ENCODE assay signal across 8 cellular contexts in genomic region chr3:8503871-8504610, GRCh38. TPM values are rescaled to one million over a fixed set of nuclear protein-coding genes. Genes with fewer than 3 reads are reported as not detected.
DNase-seq lines count a peak whose midpoint lies in the region; ATAC-seq and TF ChIP-seq lines count a peak whose summit lies in the region.

No MANE protein-coding gene starts in this region.

- H3K4me3 ChIP-seq in heart right ventricle (peak overlapping the region in 9 of 10 donors; percentile 3 to 55 (median 47)), RWPE2 (ENCODE audit: severe bottlenecking) (no peak overlapping the region), kidney epithelial cell (ENCODE audit: low read depth, low read length) (peak overlapping the region; percentile 3)

- H3K36me3 ChIP-seq in heart right ventricle = peaks cover 0 to 25% (median 0%) of the 10 kb centered on the region in 9 donors
- H3K36me3 ChIP-seq in RWPE2 (ENCODE audit: low read depth) = no peaks in the 10 kb centered on the region
- H3K36me3 ChIP-seq in kidney epithelial cell (ENCODE audit: control insufficient read depth, insufficient read depth, low read length) = no peaks in the 10 kb centered on the region

- peaks cover 6% of the 10 kb centered on the region for H3K9me3 Mint-ChIP-seq in type B pancreatic cell

- peaks cover 10 to 92% (median 81%) of the 10 kb centered on the region in 9 donors for H3K4me1 ChIP-seq in heart right ventricle
- H3K4me1 ChIP-seq in RWPE2 (ENCODE audit: insufficient read depth, poor library complexity, severe bottlenecking) = peaks cover 13% of the 10 kb centered on the region

- H3K27me3 Mint-ChIP-seq in type B pancreatic cell = no peaks in the 10 kb centered on the region

- H3K27ac ChIP-seq in heart right ventricle = peak overlapping the region; percentile 43 to 88 (median 80)
- H3K27ac ChIP-seq in RWPE2 (ENCODE audit: poor library complexity, severe bottlenecking) = peak overlapping the region; percentile 43

- peak overlapping the region; percentile 3 for H3K27ac Mint-ChIP-seq in type B pancreatic cell

- no peak for ATAC-seq in heart right ventricle
- no peak for ATAC-seq in Right ventricle myocardium inferior
- ATAC-seq in RWPE2 (ENCODE audit: low read depth) = no peak
- ATAC-seq in HG03280 (IDR thresholded peaks at IDR 0.05; ENCODE audit: unreplicated experiment) = no peak

- peaks cover 0 to 9% (median 0%) of the 10 kb centered on the region in 7 donors for H3K27me3 ChIP-seq in heart right ventricle
- no peaks in the 10 kb centered on the region for H3K27me3 ChIP-seq in RWPE2 (ENCODE audit: insufficient read depth, poor library complexity, severe bottlenecking)
- H3K27me3 ChIP-seq in kidney epithelial cell (ENCODE audit: control insufficient read depth, insufficient read depth, low read length) = no peaks in the 10 kb centered on the region

- H3K4me1 Mint-ChIP-seq in type B pancreatic cell (ENCODE audit: unreplicated experiment) = peaks cover 66% of the 10 kb centered on the region

- peaks cover 11% of the 10 kb centered on the region for H3K36me3 Mint-ChIP-seq in type B pancreatic cell

- H3K9me3 ChIP-seq in heart right ventricle (no peaks in the 10 kb centered on the region), RWPE2 (ENCODE audit: severe bottlenecking) (no peaks in the 10 kb centered on the region)

- peak overlapping the region; percentile 80 for H3K4me3 Mint-ChIP-seq in type B pancreatic cell

- TF ChIP-seq CTCF in heart right ventricle (IDR thresholded peaks at IDR 0.05) = no peak
- TF ChIP-seq CTCF in RWPE2 (IDR thresholded peaks at IDR 0.05; ENCODE audit: poor library complexity, severe bottlenecking) = no peak
- TF ChIP-seq CTCF in kidney epithelial cell (IDR thresholded peaks at IDR 0.05; ENCODE audit: insufficient read depth, low read length, poor library complexity, severe bottlenecking) = peak; percentile 5
- TF ChIP-seq CTCF in type B pancreatic cell (conservative IDR thresholded peaks at IDR 0.05) = peak; percentile 19

- intact Hi-C loops in heart right ventricle (cut with DNase I) = loop anchor here in 3 of 10 donors (5.0 to 10.0 kb wide), 3 partner anchors 59 to 68 kb away; no protein-coding TSS in a partner anchor
- intact Hi-C loops in Right ventricle myocardium inferior (cut with DNase I) = loop anchor here (5.0 kb wide), 3 partner anchors 48 to 103 kb away; no protein-coding TSS in a partner anchor

- no peak for DNase-seq in heart right ventricle
- DNase-seq in Right ventricle myocardium inferior (ENCODE audit: missing footprints) = no peak
- DNase-seq in RWPE2 (ENCODE audit: low spot score) = no peak
- DNase-seq in kidney epithelial cell (ENCODE audit: low read depth) = no peak
- DNase-seq in type B pancreatic cell (ENCODE audit: extremely low spot score, unreplicated experiment) = no peak
- DNase-seq in effector CD8-positive, alpha-beta T cell (lab: John Stamatoyannopoulos, UW) = no peak
- DNase-seq in NCI-H1105 treated with DMSO at 0.1 percent for 48 hours (lab: John Stamatoyannopoulos, UW) = no peak

- 37% methylated on average over 8 of the region's 8 CpGs for WGBS in heart right ventricle, 2 donors

RNA-seq across cellular contexts. Expression of gene LMCD1, which starts 2.4 kb away (rescaled TPM):
- total RNA-seq in heart right ventricle (10 to 100 TPM; 28.2 to 75.7 (median 45.7) TPM), Right ventricle myocardium inferior (48.1 TPM), kidney epithelial cell (221 and 264 TPM in 2 replicates), type B pancreatic cell (ENCODE audit: low replicate concordance) (12.8 and 33.1 TPM in 2 replicates)
- 100 to 1,000 TPM in 1 of 2 donors, 10 to 100 TPM in 1; 18.6 to 459 TPM for polyA plus RNA-seq in heart right ventricle

Comparison
In these comparisons a context has a peak if more than half of its experiments do, and no peak if none do; other contexts are left out.
1. CTCF ChIP-seq: peak in kidney epithelial cell (single experiment) and type B pancreatic cell (single experiment); none in heart right ventricle (0 of 9) and RWPE2 (single experiment).